In the genomic region with DNA sequence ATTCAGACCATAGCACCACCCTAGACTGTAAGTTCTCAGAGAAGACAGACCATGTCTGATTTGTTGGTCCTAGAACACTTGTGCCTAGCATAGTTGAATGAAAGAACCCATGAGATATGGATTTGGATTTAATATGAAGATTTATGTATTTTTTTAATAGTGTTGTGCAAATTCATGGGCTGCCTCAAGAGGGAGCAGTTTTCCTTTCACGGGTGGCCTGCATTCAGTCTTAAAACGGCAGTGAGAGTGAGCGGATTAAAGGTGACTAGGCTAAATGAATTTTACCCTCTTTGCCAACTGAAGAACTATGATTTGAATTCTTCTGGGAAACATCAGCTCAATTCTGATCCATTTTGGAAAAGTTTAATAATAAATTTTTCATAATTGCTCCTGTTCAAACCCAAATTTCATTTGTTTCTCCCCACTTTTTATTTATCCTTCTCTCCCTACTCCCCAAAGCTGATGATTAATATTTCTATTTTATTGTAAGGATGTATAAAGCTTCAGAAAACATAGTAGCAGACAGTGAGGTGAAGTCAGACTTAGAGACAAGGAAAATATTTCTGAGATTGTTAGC, we compare ENCODE assay signal across 7 cellular contexts.
DNase-seq lines count a peak whose midpoint lies in the region; ATAC-seq, FAIRE-seq and TF ChIP-seq lines count a peak whose summit lies in the region.

No MANE protein-coding gene starts in this region.

- TF ChIP-seq CTCF in D721Med (IDR thresholded peaks at IDR 0.05; ENCODE audit: insufficient read depth, missing control alignments) (peak; percentile 63), fibroblast of pulmonary artery (IDR thresholded peaks at IDR 0.05; ENCODE audit: low read length, missing control alignments) (peak; percentile 67), sigmoid colon (IDR thresholded peaks at IDR 0.05) (no peak)

- ATAC-seq in GM19023 (IDR thresholded peaks at IDR 0.05; ENCODE audit: unreplicated experiment) = peak; percentile 62
- ATAC-seq in HG03460 (IDR thresholded peaks at IDR 0.05; ENCODE audit: unreplicated experiment) = peak; percentile 59

- H3K9me3 ChIP-seq in sigmoid colon = peaks cover 0 to 3% (median 0%) of the 10 kb centered on the region in 4 donors

- no peak for FAIRE-seq in D721Med (lab: Jason Lieb, UNC)

- DNase-seq in D721Med (ENCODE audit: insufficient read length, low spot score) = no peak
- peak; percentile 50 for DNase-seq in RPMI8226
- DNase-seq in fibroblast of pulmonary artery (ENCODE audit: low read depth) = peak; percentile 50
- no peak for DNase-seq in sigmoid colon
- DNase-seq in activated gamma-delta T cell treated with Interleukin-2 at 50 U/mL for 16 hours = no peak

- H3K27ac ChIP-seq in sigmoid colon = no peak overlapping the region

- no peak overlapping the region for H3K4me3 ChIP-seq in fibroblast of pulmonary artery (replicated peaks; ENCODE audit: low read depth, low read length)
- no peak overlapping the region for H3K4me3 ChIP-seq in sigmoid colon

- no peaks in the 10 kb centered on the region for H3K36me3 ChIP-seq in sigmoid colon

- no peak for TF ChIP-seq EP300 in sigmoid colon (IDR thresholded peaks at IDR 0.05)

- WGBS in sigmoid colon, 2 donors = 27 to 40% methylated on average over 3 of the region's 3 CpGs

- H3K4me1 ChIP-seq in sigmoid colon = no peaks in the 10 kb centered on the region

- intact Hi-C loops in sigmoid colon (cut with DNase I) = no loop called here

- H3K27me3 ChIP-seq in sigmoid colon = no peaks in the 10 kb centered on the region

- no peak for TF ChIP-seq POLR2A in sigmoid colon (IDR thresholded peaks at IDR 0.05)

Comparison
In these comparisons a context has a peak if more than half of its experiments do, and no peak if none do; other contexts are left out.
1. DNase-seq: peak in RPMI8226 (single experiment) and fibroblast of pulmonary artery (single experiment); none in D721Med (single experiment), sigmoid colon (single experiment) and activated gamma-delta T cell treated with Interleukin-2 at 50 U/mL for 16 hours (single experiment).
2. CTCF ChIP-seq: peak in D721Med (single experiment) and fibroblast of pulmonary artery (single experiment); none in sigmoid colon (0 of 4).